Comparison of ENCODE assay signal across 1 cellular context in genomic region chr2:69181806-69182427, GRCh38.
TF ChIP-seq lines count a peak whose summit lies in the region.

No MANE protein-coding gene starts in this region.

TF ChIP-seq in K562, 482 proteins besides CTCF, POLR2A, EP300 and RAD21 (continued from another document):
- TF ChIP-seq ZNF764 (CRISPR knock-in tag; IDR thresholded peaks at IDR 0.05; ENCODE audit: low read depth) (no peak), MEF2A (IDR thresholded peaks at IDR 0.05; ENCODE audit: control insufficient read depth, low read depth, low read length) (no peak), HES1 (IDR thresholded peaks at IDR 0.05; ENCODE audit: low read depth) (0 out of 2 replicates have a peak, but pooled peaks have one; percentile 23), JUND (IDR thresholded peaks at IDR 0.05; ENCODE audit: borderline replicate concordance, low read depth, low read length) (peak; percentile 91), JUND (tag; IDR thresholded peaks at IDR 0.05; ENCODE audit: borderline replicate concordance, low read depth, low read length) (peak; percentile 84; the same call in 2 of the 3 replicates), ZNF589 (CRISPR knock-in tag; IDR thresholded peaks at IDR 0.05; ENCODE audit: low read depth) (0 out of 2 replicates have a peak, but pooled peaks have one; percentile 63), KLF16 (IDR thresholded peaks at IDR 0.05) (peak; percentile 88), SNIP1 (IDR thresholded peaks at IDR 0.05; ENCODE audit: low read depth) (no peak), COPS2 (conservative IDR thresholded peaks at IDR 0.05) (no peak), HMG20A (CRISPR knock-in tag; conservative IDR thresholded peaks at IDR 0.05) (no peak), BHLHE40 (IDR thresholded peaks at IDR 0.05; ENCODE audit: low read length) (peak; percentile 57), JUN (IDR thresholded peaks at IDR 0.05; ENCODE audit: borderline replicate concordance, low read depth, low read length) (peak; percentile 74), JUN (CRISPR knock-in tag; IDR thresholded peaks at IDR 0.05; ENCODE audit: borderline replicate concordance) (no peak), MBD2 (IDR thresholded peaks at IDR 0.05; ENCODE audit: borderline replicate concordance, low read depth) (0 out of 2 replicates have a peak, but pooled peaks have one; percentile 15), MYNN (IDR thresholded peaks at IDR 0.05) (peak; percentile 76; the same call in 1 of the 2 replicates), MYNN (CRISPR knock-in tag; IDR thresholded peaks at IDR 0.05) (no peak), POLR3A (IDR thresholded peaks at IDR 0.05; ENCODE audit: borderline replicate concordance, extremely low read depth, insufficient read depth, insufficient read length) (peak; percentile 52), PRMT5 (CRISPR knock-in tag; IDR thresholded peaks at IDR 0.05) (no peak), FOXM1 (IDR thresholded peaks at IDR 0.05; ENCODE audit: low read depth) (peak; percentile 63; the same call in 1 of the 2 replicates), FOXM1 (CRISPR knock-in tag; IDR thresholded peaks at IDR 0.05; ENCODE audit: low read depth) (no peak), STAT5A (IDR thresholded peaks at IDR 0.05; ENCODE audit: borderline replicate concordance, low read length) (peak; percentile 55; the same call in 1 of the 2 replicates), LCOR (CRISPR knock-in tag; IDR thresholded peaks at IDR 0.05) (peak; percentile 93), ZNF354B (CRISPR knock-in tag; IDR thresholded peaks at IDR 0.05) (no peak), HCFC1 (IDR thresholded peaks at IDR 0.05; ENCODE audit: low read depth, low read length) (no peak), YBX1 (IDR thresholded peaks at IDR 0.05) (no peak), GTF2E2 (tag; IDR thresholded peaks at IDR 0.05) (peak; percentile 54; the same call in 1 of the 2 replicates), PML (IDR thresholded peaks at IDR 0.05; ENCODE audit: low read length) (peak; percentile 64), TAL1 (IDR thresholded peaks at IDR 0.05) (peak; percentile 85), NFE2 (IDR thresholded peaks at IDR 0.05; ENCODE audit: low read depth) (0 out of 2 replicates have a peak, but pooled peaks have one; percentile 15), TAF7 (tag; IDR thresholded peaks at IDR 0.05) (no peak), NEUROD1 (IDR thresholded peaks at IDR 0.05; ENCODE audit: borderline replicate concordance, low read depth, low read length, partially characterized antibody) (peak; percentile 56), MEIS2 (IDR thresholded peaks at IDR 0.05; ENCODE audit: partially characterized antibody) (peak; percentile 59), CBFA2T2 (conservative IDR thresholded peaks at IDR 0.05) (peak; percentile 91), ZBTB8A (IDR thresholded peaks at IDR 0.05; ENCODE audit: partially characterized antibody) (no peak), SOX6 (IDR thresholded peaks at IDR 0.05) (peak; percentile 50; the same call in 1 of the 2 replicates), FOSL1 (tag; conservative IDR thresholded peaks at IDR 0.05) (peak; percentile 99), CREB1 (IDR thresholded peaks at IDR 0.05) (peak; percentile 26; the same call in 1 of the 2 replicates), CREB1 (CRISPR knock-in tag; IDR thresholded peaks at IDR 0.05) (no peak), NONO (IDR thresholded peaks at IDR 0.05; ENCODE audit: low read depth in 2 of 2, low read length in 1 of 2) (no peak), HDAC3 (IDR thresholded peaks at IDR 0.05; ENCODE audit: borderline replicate concordance, partially characterized antibody) (peak; percentile 62)
- TF ChIP-seq, protein P1, sequence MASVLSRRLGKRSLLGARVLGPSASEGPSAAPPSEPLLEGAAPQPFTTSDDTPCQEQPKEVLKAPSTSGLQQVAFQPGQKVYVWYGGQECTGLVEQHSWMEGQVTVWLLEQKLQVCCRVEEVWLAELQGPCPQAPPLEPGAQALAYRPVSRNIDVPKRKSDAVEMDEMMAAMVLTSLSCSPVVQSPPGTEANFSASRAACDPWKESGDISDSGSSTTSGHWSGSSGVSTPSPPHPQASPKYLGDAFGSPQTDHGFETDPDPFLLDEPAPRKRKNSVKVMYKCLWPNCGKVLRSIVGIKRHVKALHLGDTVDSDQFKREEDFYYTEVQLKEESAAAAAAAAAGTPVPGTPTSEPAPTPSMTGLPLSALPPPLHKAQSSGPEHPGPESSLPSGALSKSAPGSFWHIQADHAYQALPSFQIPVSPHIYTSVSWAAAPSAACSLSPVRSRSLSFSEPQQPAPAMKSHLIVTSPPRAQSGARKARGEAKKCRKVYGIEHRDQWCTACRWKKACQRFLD (CRISPR knock-in tag; IDR thresholded peaks at IDR 0.05) = peak; percentile 74
- TF ChIP-seq, protein P2, sequence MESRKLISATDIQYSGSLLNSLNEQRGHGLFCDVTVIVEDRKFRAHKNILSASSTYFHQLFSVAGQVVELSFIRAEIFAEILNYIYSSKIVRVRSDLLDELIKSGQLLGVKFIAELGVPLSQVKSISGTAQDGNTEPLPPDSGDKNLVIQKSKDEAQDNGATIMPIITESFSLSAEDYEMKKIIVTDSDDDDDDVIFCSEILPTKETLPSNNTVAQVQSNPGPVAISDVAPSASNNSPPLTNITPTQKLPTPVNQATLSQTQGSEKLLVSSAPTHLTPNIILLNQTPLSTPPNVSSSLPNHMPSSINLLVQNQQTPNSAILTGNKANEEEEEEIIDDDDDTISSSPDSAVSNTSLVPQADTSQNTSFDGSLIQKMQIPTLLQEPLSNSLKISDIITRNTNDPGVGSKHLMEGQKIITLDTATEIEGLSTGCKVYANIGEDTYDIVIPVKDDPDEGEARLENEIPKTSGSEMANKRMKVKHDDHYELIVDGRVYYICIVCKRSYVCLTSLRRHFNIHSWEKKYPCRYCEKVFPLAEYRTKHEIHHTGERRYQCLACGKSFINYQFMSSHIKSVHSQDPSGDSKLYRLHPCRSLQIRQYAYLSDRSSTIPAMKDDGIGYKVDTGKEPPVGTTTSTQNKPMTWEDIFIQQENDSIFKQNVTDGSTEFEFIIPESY (CRISPR knock-in tag; IDR thresholded peaks at IDR 0.05) = no peak
- TF ChIP-seq, protein P3, sequence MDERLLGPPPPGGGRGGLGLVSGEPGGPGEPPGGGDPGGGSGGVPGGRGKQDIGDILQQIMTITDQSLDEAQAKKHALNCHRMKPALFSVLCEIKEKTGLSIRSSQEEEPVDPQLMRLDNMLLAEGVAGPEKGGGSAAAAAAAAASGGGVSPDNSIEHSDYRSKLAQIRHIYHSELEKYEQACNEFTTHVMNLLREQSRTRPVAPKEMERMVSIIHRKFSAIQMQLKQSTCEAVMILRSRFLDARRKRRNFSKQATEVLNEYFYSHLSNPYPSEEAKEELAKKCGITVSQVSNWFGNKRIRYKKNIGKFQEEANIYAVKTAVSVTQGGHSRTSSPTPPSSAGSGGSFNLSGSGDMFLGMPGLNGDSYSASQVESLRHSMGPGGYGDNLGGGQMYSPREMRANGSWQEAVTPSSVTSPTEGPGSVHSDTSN (CRISPR knock-in tag; IDR thresholded peaks at IDR 0.05; ENCODE audit: low read depth) = no peak
- TF ChIP-seq, protein P3 (tag; conservative IDR thresholded peaks at IDR 0.05; ENCODE audit: low read depth) = no peak
- TF ChIP-seq, protein P4, sequence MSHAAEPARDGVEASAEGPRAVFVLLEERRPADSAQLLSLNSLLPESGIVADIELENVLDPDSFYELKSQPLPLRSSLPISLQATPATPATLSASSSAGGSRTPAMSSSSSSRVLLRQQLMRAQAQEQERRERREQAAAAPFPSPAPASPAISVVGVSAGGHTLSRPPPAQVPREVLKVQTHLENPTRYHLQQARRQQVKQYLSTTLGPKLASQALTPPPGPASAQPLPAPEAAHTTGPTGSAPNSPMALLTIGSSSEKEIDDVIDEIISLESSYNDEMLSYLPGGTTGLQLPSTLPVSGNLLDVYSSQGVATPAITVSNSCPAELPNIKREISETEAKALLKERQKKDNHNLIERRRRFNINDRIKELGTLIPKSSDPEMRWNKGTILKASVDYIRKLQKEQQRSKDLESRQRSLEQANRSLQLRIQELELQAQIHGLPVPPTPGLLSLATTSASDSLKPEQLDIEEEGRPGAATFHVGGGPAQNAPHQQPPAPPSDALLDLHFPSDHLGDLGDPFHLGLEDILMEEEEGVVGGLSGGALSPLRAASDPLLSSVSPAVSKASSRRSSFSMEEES (CRISPR knock-in tag; IDR thresholded peaks at IDR 0.05) = peak; percentile 6; the same call in 1 of the 2 replicates
- TF ChIP-seq, protein P5, sequence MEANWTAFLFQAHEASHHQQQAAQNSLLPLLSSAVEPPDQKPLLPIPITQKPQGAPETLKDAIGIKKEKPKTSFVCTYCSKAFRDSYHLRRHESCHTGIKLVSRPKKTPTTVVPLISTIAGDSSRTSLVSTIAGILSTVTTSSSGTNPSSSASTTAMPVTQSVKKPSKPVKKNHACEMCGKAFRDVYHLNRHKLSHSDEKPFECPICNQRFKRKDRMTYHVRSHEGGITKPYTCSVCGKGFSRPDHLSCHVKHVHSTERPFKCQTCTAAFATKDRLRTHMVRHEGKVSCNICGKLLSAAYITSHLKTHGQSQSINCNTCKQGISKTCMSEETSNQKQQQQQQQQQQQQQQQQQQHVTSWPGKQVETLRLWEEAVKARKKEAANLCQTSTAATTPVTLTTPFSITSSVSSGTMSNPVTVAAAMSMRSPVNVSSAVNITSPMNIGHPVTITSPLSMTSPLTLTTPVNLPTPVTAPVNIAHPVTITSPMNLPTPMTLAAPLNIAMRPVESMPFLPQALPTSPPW (CRISPR knock-in tag; IDR thresholded peaks at IDR 0.05) = 0 out of 2 replicates have a peak, but pooled peaks have one; percentile 13
